8 cellular contexts compared by ENCODE assay signal in genomic region chr20:5448449-5449118, GRCh38.
DNase-seq lines count a peak whose midpoint lies in the region; ATAC-seq, FAIRE-seq and TF ChIP-seq lines count a peak whose summit lies in the region.

No MANE protein-coding gene starts in this region.

- no peak overlapping the region for H3K14ac ChIP-seq in H9 (ENCODE audit: insufficient read depth, low read length)

- no peak overlapping the region for H3K4ac ChIP-seq in H9 (ENCODE audit: low read depth, low read length)

- H3K23ac ChIP-seq in H9 (ENCODE audit: insufficient read length, low read depth, low read length): no peak overlapping the region

- H3K36me3 Mint-ChIP-seq in CD4-positive, alpha-beta memory T cell: no peaks in the 10 kb centered on the region
- H3K36me3 Mint-ChIP-seq in H9 (ENCODE audit: insufficient read depth in 1 of 3, low read depth in 3 of 3): peaks cover 6 to 18% (median 8%) of the 10 kb centered on the region in 3 experiments; a peak in 5 of 7 replicates
- H3K36me3 Mint-ChIP-seq in activated T-cell treated with anti-CD3 and anti-CD28 coated beads, Interleukin-2, amount 50 U/mL, for 4 hours (ENCODE audit: insufficient read depth): no peaks in the 10 kb centered on the region

- no peak overlapping the region for H3K56ac ChIP-seq in H9 (ENCODE audit: insufficient read length, low read depth, low read length)

- H2BK20ac ChIP-seq in H9 (ENCODE audit: low read depth, low read length, poor library complexity, severe bottlenecking): no peak overlapping the region

- H3T11ph ChIP-seq in H9 (ENCODE audit: low read length): no peak overlapping the region

- H2BK15ac ChIP-seq in H9 (ENCODE audit: low read depth, low read length): no peak overlapping the region

- ATAC-seq in activated T-cell treated with anti-CD3 and anti-CD28 coated beads, Interleukin-2, amount 50 U/mL, for 4 hours: no peak
- ATAC-seq in pancreas (peak in 3 of 4 donors; percentile 77), HG03025 (IDR thresholded peaks at IDR 0.05; ENCODE audit: low FRiP score, unreplicated experiment) (no peak), GM21717 (IDR thresholded peaks at IDR 0.05; ENCODE audit: unreplicated experiment) (no peak)

- H3K27ac ChIP-seq in CD4-positive, alpha-beta memory T cell (ENCODE audit: low read depth, low read length): no peak overlapping the region
- H3K27ac ChIP-seq in H9 (ENCODE audit: insufficient read length, low read depth, low read length): no peak overlapping the region
- H3K27ac ChIP-seq in pancreas: no peak overlapping the region

- no peaks in the 10 kb centered on the region for H3K27me3 ChIP-seq in CD4-positive, alpha-beta memory T cell (ENCODE audit: insufficient read depth, low read length)
- H3K27me3 ChIP-seq in H9 (ENCODE audit: insufficient read depth, low read length) (no peaks in the 10 kb centered on the region), NT2/D1 (ENCODE audit: insufficient read depth, insufficient read length) (no peaks in the 10 kb centered on the region), pancreas (no peaks in the 10 kb centered on the region)

- CTCF ChIA-PET in CD4-positive, alpha-beta memory T cell (lab: Charles Lee; ENCODE audit: partially characterized antibody): interaction anchor here (0.5 to 2.4 kb wide), 12 partner anchors 9 to 544 kb away, joined by 3 to 20 read pairs (median 4); partner anchors contain the start of gene CDS2

- H3K27ac Mint-ChIP-seq in CD4-positive, alpha-beta memory T cell: no peak overlapping the region
- H3K27ac Mint-ChIP-seq in H9: peak overlapping the region in 2 of 3 experiments; percentile 41 to 63; a peak in 1 of 7 replicates

- H4K5ac ChIP-seq in H9 (ENCODE audit: insufficient read length, low read depth, low read length): no peak overlapping the region

- H3K9me3 ChIP-seq in CD4-positive, alpha-beta memory T cell (ENCODE audit: control insufficient read depth in 1 of 2, low read length in 2 of 2): no peaks in the 10 kb centered on the region
- H3K9me3 ChIP-seq in H9 (ENCODE audit: control insufficient read depth, low read depth, low read length): peaks cover 7% of the 10 kb centered on the region
- peaks cover 17% of the 10 kb centered on the region; the same call in 1 of the 2 replicates for H3K9me3 ChIP-seq in NT2/D1 (ENCODE audit: insufficient read depth, low read length)
- H3K9me3 ChIP-seq in pancreas: no peaks in the 10 kb centered on the region

- peak; percentile 79 for TF ChIP-seq CTCF in H9 (conservative IDR thresholded peaks at IDR 0.05)
- TF ChIP-seq CTCF in pancreas (IDR thresholded peaks at IDR 0.05): peak; percentile 41 to 60 (median 56)

- H3K4me1 Mint-ChIP-seq in CD4-positive, alpha-beta memory T cell: peaks cover 0 to 2% (median 0%) of the 10 kb centered on the region in 4 donors
- peaks cover 11 to 23% of the 10 kb centered on the region in 2 experiments for H3K4me1 Mint-ChIP-seq in H9
- no peaks in the 10 kb centered on the region for H3K4me1 Mint-ChIP-seq in activated T-cell treated with anti-CD3 and anti-CD28 coated beads, Interleukin-2, amount 50 U/mL, for 4 hours (ENCODE audit: low read depth)

- no CpG with 5 or more reads among the region's 10 CpGs for WGBS in H9 (ENCODE audit: extremely low coverage, insufficient read length, low lambda C conversion rate)
- WGBS in pancreas, 2 donors: 12% methylated on average over 10 of the region's 10 CpGs

- H3K4me3 Mint-ChIP-seq in CD4-positive, alpha-beta memory T cell: no peak overlapping the region
- H3K4me3 Mint-ChIP-seq in H9: no peak overlapping the region; a peak in 1 of 5 replicates
- H3K4me3 Mint-ChIP-seq in activated T-cell treated with anti-CD3 and anti-CD28 coated beads, Interleukin-2, amount 50 U/mL, for 4 hours: no peak overlapping the region

- no peaks in the 10 kb centered on the region for H3K79me1 ChIP-seq in H9 (ENCODE audit: insufficient read depth, low read depth, low read length, poor library complexity, severe bottlenecking)

- H3K4me1 ChIP-seq in CD4-positive, alpha-beta memory T cell (ENCODE audit: insufficient read depth, low read length): no peaks in the 10 kb centered on the region
- H3K4me1 ChIP-seq in H9 (ENCODE audit: insufficient read depth, low read length) (no peaks in the 10 kb centered on the region; the same call in 1 of the 2 replicates), NT2/D1 (ENCODE audit: insufficient read depth, insufficient read length) (peaks cover 4% of the 10 kb centered on the region), pancreas (no peaks in the 10 kb centered on the region)

- H3K4me2 ChIP-seq in H9 (ENCODE audit: insufficient read depth, insufficient read length, low read length): no peak overlapping the region

- H2BK120ac ChIP-seq in H9 (ENCODE audit: low read depth, low read length, poor library complexity, severe bottlenecking): no peak overlapping the region

- H3K18ac ChIP-seq in H9 (ENCODE audit: insufficient read length, low read depth, low read length): no peak overlapping the region

- H4K91ac ChIP-seq in H9 (ENCODE audit: insufficient read length, low read depth, low read length): no peak overlapping the region

- peak; percentile 15 to 36 (median 20) for DNase-seq in CD4-positive, alpha-beta memory T cell
- DNase-seq in H9 (peak; percentile 77), NT2/D1 (ENCODE audit: low read depth, low spot score) (peak; percentile 76), fibroblast of the conjunctiva (ENCODE audit: low read depth) (peak; percentile 12), pancreas (peak in 3 of 6 donors; percentile 14 to 58 (median 29))
- DNase-seq in activated T-cell treated with anti-CD3 and anti-CD28 coated beads, Interleukin-2, amount 50 U/mL, for 4 hours: peak; percentile 43

- H3K9me3 Mint-ChIP-seq in CD4-positive, alpha-beta memory T cell: peaks cover 0 to 1% (median 0%) of the 10 kb centered on the region in 8 donors
- H3K9me3 Mint-ChIP-seq in H9: peaks cover 15 to 19% of the 10 kb centered on the region in 2 experiments
- H3K9me3 Mint-ChIP-seq in activated T-cell treated with anti-CD3 and anti-CD28 coated beads, Interleukin-2, amount 50 U/mL, for 4 hours: no peaks in the 10 kb centered on the region

- H3K79me2 ChIP-seq in H9 (ENCODE audit: insufficient read depth, low read length): no peaks in the 10 kb centered on the region

- no peaks in the 10 kb centered on the region for H4K20me1 ChIP-seq in H9 (ENCODE audit: control insufficient read depth, insufficient read depth, insufficient read length)

- H2AFZ ChIP-seq in H9 (ENCODE audit: low read length): no peak overlapping the region

- intact Hi-C loops in CD4-positive, alpha-beta memory T cell (cut with micrococcal nuclease): no loop called here
- intact Hi-C loops in pancreas (cut with DNase I): loop anchor here in 1 of 3 donors (10.0 kb wide), 1 partner anchor 244 kb away; no protein-coding TSS in a partner anchor

- no peak overlapping the region for H2BK5ac ChIP-seq in H9 (ENCODE audit: insufficient read length, low read length)

- no peaks in the 10 kb centered on the region for H3K23me2 ChIP-seq in H9 (ENCODE audit: insufficient read length, low read depth, low read length, poor library complexity, severe bottlenecking)

- H3K9ac ChIP-seq in H9 (ENCODE audit: extremely low read depth, insufficient read length, low read length) (no peak overlapping the region), NT2/D1 (ENCODE audit: insufficient read length, low read depth) (no peak overlapping the region)

- no peak for FAIRE-seq in pancreas (lab: Jason Lieb, UNC)

- H3K36me3 ChIP-seq in CD4-positive, alpha-beta memory T cell (ENCODE audit: insufficient read depth, low read length): no peaks in the 10 kb centered on the region
- H3K36me3 ChIP-seq in NT2/D1 (ENCODE audit: insufficient read depth, insufficient read length, low read length) (no peaks in the 10 kb centered on the region), pancreas (no peaks in the 10 kb centered on the region)

- H4K8ac ChIP-seq in H9 (replicated peaks; ENCODE audit: insufficient read length, low read depth, low read length): no peak overlapping the region

- peaks cover 17 to 25% of the 10 kb centered on the region in 2 donors for H3K27me3 Mint-ChIP-seq in CD4-positive, alpha-beta memory T cell
- peaks cover 11% of the 10 kb centered on the region; the same call in 1 of the 2 replicates for H3K27me3 Mint-ChIP-seq in H9 (ENCODE audit: low read depth)
- H3K27me3 Mint-ChIP-seq in activated T-cell treated with anti-CD3 and anti-CD28 coated beads, Interleukin-2, amount 50 U/mL, for 4 hours (ENCODE audit: low read depth): peaks cover 36% of the 10 kb centered on the region

- H2BK12ac ChIP-seq in H9 (ENCODE audit: insufficient read length, low read depth, low read length): no peak overlapping the region

- POLR2A ChIA-PET in CD4-positive, alpha-beta memory T cell (lab: Charles Lee; ENCODE audit: partially characterized antibody): no interaction called here

- no peak overlapping the region for H2AK5ac ChIP-seq in H9 (ENCODE audit: insufficient read length, low read length)

- H3K4me3 ChIP-seq in CD4-positive, alpha-beta memory T cell (ENCODE audit: low read length in 2 of 2): no peak overlapping the region
- no peak overlapping the region for H3K4me3 ChIP-seq in NT2/D1 (ENCODE audit: insufficient read length, low read depth)
- H3K4me3 ChIP-seq in pancreas: no peak overlapping the region

Comparison
In these comparisons a context has a peak if more than half of its experiments do, and no peak if none do; other contexts are left out.
1. H3K27ac Mint-ChIP-seq: peak in H9 (2 of 3); none in CD4-positive, alpha-beta memory T cell (0 of 7).
2. ATAC-seq: peak in pancreas (3 of 4); none in activated T-cell treated with anti-CD3 and anti-CD28 coated beads, Interleukin-2, amount 50 U/mL, for 4 hours (0 of 2), HG03025 (single experiment) and GM21717 (single experiment).